ENCODE assay signal across 7 cellular contexts in genomic region chr12:57242329-57242690, GRCh38. TPM values are rescaled to one million over a fixed set of nuclear protein-coding genes. Genes with fewer than 3 reads are reported as not detected.
DNase-seq lines count a peak whose midpoint lies in the region; ATAC-seq and TF ChIP-seq lines count a peak whose summit lies in the region.

No MANE protein-coding gene starts in this region.

- peaks cover 10 to 93% (median 57%) of the 10 kb centered on the region in 4 donors for H3K27me3 ChIP-seq in esophagus muscularis mucosa
- peaks cover 62 to 81% (median 79%) of the 10 kb centered on the region in 3 donors for H3K27me3 ChIP-seq in sigmoid colon
- H3K27me3 ChIP-seq in colonic mucosa = peaks cover 60% of the 10 kb centered on the region

- DNase-seq in NCI-H524 treated with DMSO at 0.1 percent for 48 hours (lab: John Stamatoyannopoulos, UW) = peak; percentile 51
- DNase-seq in esophagus muscularis mucosa (ENCODE audit: extremely low spot score) = no peak
- DNase-seq in sigmoid colon = peak; percentile 71
- DNase-seq in ureter (ENCODE audit: low spot score) = no peak
- DNase-seq in colonic mucosa = no peak

- TF ChIP-seq EP300 in esophagus muscularis mucosa (IDR thresholded peaks at IDR 0.05) = no peak
- TF ChIP-seq EP300 in sigmoid colon (IDR thresholded peaks at IDR 0.05) = no peak

- POLR2A ChIA-PET in HEK293 (lab: Yijun Ruan, JAX) = interaction anchor here (0.6 to 6.4 kb wide), 8 partner anchors 9 to 238 kb away, joined by 3 to 72 read pairs (median 5); partner anchors contain the start of genes INHBE, LRP1, NXPH4 and SHMT2

- intact Hi-C loops in esophagus muscularis mucosa (cut with DNase I) (no loop called here), sigmoid colon (cut with DNase I) (no loop called here), colonic mucosa (cut with DNase I) (no loop called here)

- H3K4me3 ChIP-seq in HEK293 (ENCODE audit: low read depth, low read length) (no peak overlapping the region), esophagus muscularis mucosa (peak overlapping the region in 3 of 4 donors; percentile 21 to 52 (median 42)), sigmoid colon (peak overlapping the region in 2 of 4 donors; percentile 4 to 39), colonic mucosa (no peak overlapping the region)

- CTCF ChIA-PET in HEK293 (lab: Yijun Ruan, JAX) = interaction anchor here (0.5 to 23.3 kb wide), 23 partner anchors 10 to 484 kb away, joined by 3 to 628 read pairs (median 5); partner anchors contain the start of genes GLI1, INHBE, NEMP1 and NXPH4

- H3K36me3 ChIP-seq in HEK293 (ENCODE audit: control insufficient read depth in 2 of 2, insufficient read depth in 1 of 2, low read length in 2 of 2) (no peaks in the 10 kb centered on the region; a peak in 1 of 3 replicates), esophagus muscularis mucosa (no peaks in the 10 kb centered on the region), sigmoid colon (no peaks in the 10 kb centered on the region), colonic mucosa (no peaks in the 10 kb centered on the region)

- ATAC-seq in HG03439 (IDR thresholded peaks at IDR 0.05; ENCODE audit: unreplicated experiment) = no peak

- TF ChIP-seq POLR2A in esophagus muscularis mucosa (IDR thresholded peaks at IDR 0.05; ENCODE audit: low read depth) (no peak), sigmoid colon (IDR thresholded peaks at IDR 0.05) (no peak)

- WGBS in esophagus muscularis mucosa = 3% methylated on average over 11 of the region's 18 CpGs
- 1 to 2% methylated on average over 18 of the region's 18 CpGs for WGBS in sigmoid colon, 2 donors

- no peak overlapping the region for H3K9ac ChIP-seq in colonic mucosa (ENCODE audit: low read depth in 2 of 2, low read length in 2 of 2)

- H3K4me1 ChIP-seq in HEK293 (ENCODE audit: control insufficient read depth, insufficient read depth, low read length) (peaks cover 5% of the 10 kb centered on the region), esophagus muscularis mucosa (peaks cover 58 to 69% (median 66%) of the 10 kb centered on the region in 4 donors), sigmoid colon (peaks cover 0 to 63% (median 58%) of the 10 kb centered on the region in 4 donors), colonic mucosa (peaks cover 39% of the 10 kb centered on the region)

- no peak for TF ChIP-seq CTCF in HEK293 (tag by site-specific recombination; IDR thresholded peaks at IDR 0.05)
- no peak for TF ChIP-seq CTCF in esophagus muscularis mucosa (IDR thresholded peaks at IDR 0.05)
- TF ChIP-seq CTCF in sigmoid colon (IDR thresholded peaks at IDR 0.05) = no peak
- no peak for TF ChIP-seq CTCF in colonic mucosa (IDR thresholded peaks at IDR 0.05)

- H3K9me3 ChIP-seq in HEK293 (ENCODE audit: control insufficient read depth, insufficient read depth, low read depth, low read length) = no peaks in the 10 kb centered on the region
- no peaks in the 10 kb centered on the region for H3K9me3 ChIP-seq in esophagus muscularis mucosa
- H3K9me3 ChIP-seq in sigmoid colon = no peaks in the 10 kb centered on the region
- no peaks in the 10 kb centered on the region for H3K9me3 ChIP-seq in colonic mucosa

- H3K27ac ChIP-seq in HEK293 (ENCODE audit: extremely low read depth, low read depth, low read length) (no peak overlapping the region), esophagus muscularis mucosa (replicated peaks in 1 of 4) (no peak overlapping the region), sigmoid colon (no peak overlapping the region), colonic mucosa (no peak overlapping the region)

TF ChIP-seq in HEK293, 187 proteins besides CTCF, POLR2A, EP300 and RAD21:
- TF ChIP-seq HIC1 (tag by site-specific recombination; IDR thresholded peaks at IDR 0.05) (peak; percentile 96), ZNF223 (tag by site-specific recombination; IDR thresholded peaks at IDR 0.05) (no peak), EGR2 (tag by site-specific recombination; IDR thresholded peaks at IDR 0.05; ENCODE audit: low read depth) (no peak)

RNA-seq across cellular contexts. Expression of gene STAC3, which starts 8.7 kb away (rescaled TPM):
- 1 to 10 TPM in 2 of 4 donors, under 1 TPM in 2; 0.42 to 1.7 (median 1.2) TPM for total RNA-seq in esophagus muscularis mucosa
- 1 to 10 TPM in 3 of 4 donors, under 1 TPM in 1; 0.41 to 2.8 (median 1.8) TPM for total RNA-seq in sigmoid colon
- 1 to 10 TPM; 1.2 to 4.6 (median 1.8) TPM for polyA plus RNA-seq in sigmoid colon
- total RNA-seq in ureter = 3.0 TPM
- total RNA-seq in colonic mucosa = 1 to 10 TPM; 1.9 to 2.7 TPM

RNA-seq across cellular contexts. Expression of gene SHMT2, which starts 12.8 kb away (rescaled TPM):
- total RNA-seq in esophagus muscularis mucosa (10 to 100 TPM; 22.8 to 60.4 (median 34.6) TPM), sigmoid colon (10 to 100 TPM; 24.6 to 52.2 (median 34.5) TPM), ureter (97.4 TPM), colonic mucosa (100 to 1,000 TPM in 1 of 2 donors, 10 to 100 TPM in 1; 69.4 to 160 TPM)
- 100 to 1,000 TPM in 1 of 3 donors, 10 to 100 TPM in 2; 26.6 to 100 (median 29.4) TPM for polyA plus RNA-seq in sigmoid colon

RNA-seq across cellular contexts. Expression of gene NXPH4, which starts 25.7 kb away (rescaled TPM):
- not detected for total RNA-seq in esophagus muscularis mucosa
- not detected for total RNA-seq in sigmoid colon
- polyA plus RNA-seq in sigmoid colon = under 1 TPM in 1 of 3 donors, not detected in 2; 0.13 TPM
- not detected for total RNA-seq in ureter
- total RNA-seq in colonic mucosa = under 1 TPM in 1 of 2 donors, not detected in 1; 0.27 TPM

Comparison
In these comparisons a context has a peak if more than half of its experiments do, and no peak if none do; other contexts are left out.
1. H3K4me3 ChIP-seq: peak in esophagus muscularis mucosa (3 of 4); none in HEK293 (single experiment) and colonic mucosa (single experiment).
2. DNase-seq: peak in NCI-H524 treated with DMSO at 0.1 percent for 48 hours (single experiment) and sigmoid colon (single experiment); none in esophagus muscularis mucosa (single experiment), ureter (single experiment) and colonic mucosa (single experiment).